ENCODE assay signal across 1 cellular context in the genomic region with DNA sequence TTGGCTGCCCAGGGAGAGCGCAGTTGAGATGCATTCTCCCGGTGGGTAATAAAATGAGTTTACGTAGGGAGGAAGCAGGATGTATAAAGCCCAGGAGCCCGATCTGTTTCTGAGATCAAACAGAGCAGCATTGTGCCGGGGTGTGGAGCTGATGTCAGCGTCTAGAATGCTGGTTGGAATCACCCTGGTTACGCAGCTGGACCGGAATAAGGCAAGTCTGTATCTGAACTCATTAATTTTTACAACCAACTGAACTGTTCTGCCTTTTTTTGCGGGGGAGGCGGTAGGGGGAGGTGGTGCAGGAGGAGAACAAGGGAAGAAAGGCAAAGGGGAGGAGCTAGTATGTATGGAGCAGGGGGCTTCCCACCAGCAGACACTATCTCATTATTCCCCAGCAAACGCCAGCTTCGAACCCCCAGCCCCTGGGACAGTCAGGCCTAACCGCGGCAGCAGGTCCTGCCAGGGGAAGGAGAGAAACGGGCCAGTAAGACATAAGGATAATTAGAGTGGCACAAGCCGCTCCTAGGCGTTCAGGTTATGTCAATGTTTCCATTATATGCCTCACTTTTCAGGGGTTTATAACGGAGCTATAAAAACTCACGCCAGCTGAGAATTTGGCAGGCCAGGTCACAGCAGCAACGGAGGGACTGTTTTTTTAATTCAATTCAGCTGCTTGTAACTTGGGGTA.
TF ChIP-seq lines count a peak whose summit lies in the region.

No MANE protein-coding gene starts in this region.

TF ChIP-seq in GM23338, 12 proteins besides CTCF, POLR2A, EP300 and RAD21:
- TF ChIP-seq ZNF462 (CRISPR knock-in tag; IDR thresholded peaks at IDR 0.05) (no peak), REST (IDR thresholded peaks at IDR 0.05; ENCODE audit: unreplicated experiment) (no peak), POLR2AphosphoS5 (IDR thresholded peaks at IDR 0.05; ENCODE audit: low read depth) (no peak), CREB1 (CRISPR knock-in tag; IDR thresholded peaks at IDR 0.05; ENCODE audit: low read depth) (no peak), JUNB (IDR thresholded peaks at IDR 0.05; ENCODE audit: unreplicated experiment) (no peak), ZNF114 (CRISPR knock-in tag; IDR thresholded peaks at IDR 0.05) (no peak), EZH2phosphoT487 (IDR thresholded peaks at IDR 0.05; ENCODE audit: unreplicated experiment) (no peak), ZNF331 (CRISPR knock-in tag; IDR thresholded peaks at IDR 0.05; ENCODE audit: low read depth) (no peak), STAT1 (IDR thresholded peaks at IDR 0.05; ENCODE audit: unreplicated experiment) (no peak), NANOG (IDR thresholded peaks at IDR 0.05; ENCODE audit: borderline replicate concordance) (no peak), EZH2 (IDR thresholded peaks at IDR 0.05; ENCODE audit: low read depth, unreplicated experiment) (no peak)
- TF ChIP-seq, protein P1, sequence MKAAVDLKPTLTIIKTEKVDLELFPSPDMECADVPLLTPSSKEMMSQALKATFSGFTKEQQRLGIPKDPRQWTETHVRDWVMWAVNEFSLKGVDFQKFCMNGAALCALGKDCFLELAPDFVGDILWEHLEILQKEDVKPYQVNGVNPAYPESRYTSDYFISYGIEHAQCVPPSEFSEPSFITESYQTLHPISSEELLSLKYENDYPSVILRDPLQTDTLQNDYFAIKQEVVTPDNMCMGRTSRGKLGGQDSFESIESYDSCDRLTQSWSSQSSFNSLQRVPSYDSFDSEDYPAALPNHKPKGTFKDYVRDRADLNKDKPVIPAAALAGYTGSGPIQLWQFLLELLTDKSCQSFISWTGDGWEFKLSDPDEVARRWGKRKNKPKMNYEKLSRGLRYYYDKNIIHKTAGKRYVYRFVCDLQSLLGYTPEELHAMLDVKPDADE (IDR thresholded peaks at IDR 0.05): no peak
